7 cellular contexts compared by ENCODE assay signal in the genomic region with DNA sequence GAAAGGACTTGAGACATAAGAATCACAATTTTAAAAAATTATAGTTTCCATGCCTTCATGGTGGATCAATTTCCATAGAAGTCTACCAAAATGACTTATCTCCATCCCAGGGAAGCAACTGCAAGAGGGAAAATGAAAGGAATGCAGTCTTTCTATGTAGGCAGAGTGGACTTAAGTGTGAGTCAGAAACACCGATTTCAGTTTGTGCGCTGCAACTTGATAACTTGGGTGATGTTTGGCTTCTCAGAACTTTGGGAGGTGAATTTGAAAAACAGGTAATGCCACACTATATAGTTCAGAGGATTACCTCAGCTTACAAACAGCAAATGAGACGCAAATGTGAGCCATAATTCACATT. TPM values are rescaled to one million over a fixed set of nuclear protein-coding genes. Genes with fewer than 3 reads are reported as not detected.
A peak's percentile ranks its signal among the peaks of the same experiment; 100 is the strongest.
DNase-seq lines count a peak whose midpoint lies in the region; ATAC-seq and TF ChIP-seq lines count a peak whose summit lies in the region.

No MANE protein-coding gene starts in this region.

- no peaks in the 10 kb centered on the region for H3K36me3 ChIP-seq in iPS-15b (ENCODE audit: control insufficient read depth, insufficient read depth, low read length)
- no peaks in the 10 kb centered on the region for H3K36me3 ChIP-seq in stomach smooth muscle (ENCODE audit: control insufficient read depth in 2 of 2, insufficient read depth in 2 of 2, low read length in 2 of 2)

- H3K9me3 ChIP-seq in iPS-15b (ENCODE audit: control insufficient read depth, insufficient read depth, low read length) (no peaks in the 10 kb centered on the region), stomach smooth muscle (ENCODE audit: control insufficient read depth in 2 of 2, low read length in 2 of 2) (no peaks in the 10 kb centered on the region)

- no peaks in the 10 kb centered on the region for H3K9me3 Mint-ChIP-seq in HFFc6
- no peaks in the 10 kb centered on the region for H3K9me3 Mint-ChIP-seq in activated T-helper 1 cell treated with anti-CD3 and anti-CD28 coated beads, Interleukin-12 subunit alpha, Interleukin-12 subunit beta, Interleukin-2, Interleukin-4 antibody, amounts not matched to agents 30 ng/mL and 10 ng/mL and 1 ng/mL, durations not matched to agents 14 hours and 24 hours and 36 hours

- ATAC-seq in HG02759 (IDR thresholded peaks at IDR 0.05; ENCODE audit: unreplicated experiment) (no peak), HG02623 (IDR thresholded peaks at IDR 0.05; ENCODE audit: unreplicated experiment) (no peak)

- H3K36me3 Mint-ChIP-seq in HFFc6 (ENCODE audit: low read depth), result no peaks in the 10 kb centered on the region
- peaks cover 16% of the 10 kb centered on the region for H3K36me3 Mint-ChIP-seq in activated T-helper 1 cell treated with anti-CD3 and anti-CD28 coated beads, Interleukin-12 subunit alpha, Interleukin-12 subunit beta, Interleukin-2, Interleukin-4 antibody, amounts not matched to agents 30 ng/mL and 10 ng/mL and 1 ng/mL, durations not matched to agents 14 hours and 24 hours and 36 hours (ENCODE audit: low read depth)

- no peak for TF ChIP-seq CTCF in HFFc6 (IDR thresholded peaks at IDR 0.05)

- H3K4me3 Mint-ChIP-seq in HFFc6, result peak overlapping the region; percentile 90
- peak overlapping the region; percentile 97 for H3K4me3 Mint-ChIP-seq in activated T-helper 1 cell treated with anti-CD3 and anti-CD28 coated beads, Interleukin-12 subunit alpha, Interleukin-12 subunit beta, Interleukin-2, Interleukin-4 antibody, amounts not matched to agents 30 ng/mL and 10 ng/mL and 1 ng/mL, durations not matched to agents 14 hours and 24 hours and 36 hours

- no peak overlapping the region for H3K9ac ChIP-seq in iPS-15b (ENCODE audit: low read depth, low read length)
- H3K9ac ChIP-seq in stomach smooth muscle (ENCODE audit: low read length in 2 of 2), result peak overlapping the region; percentile 67 to 94

- H3K4me3 ChIP-seq in iPS-15b (ENCODE audit: low read depth, low read length) (peak overlapping the region; percentile 95), stomach smooth muscle (ENCODE audit: low read length in 2 of 2) (peak overlapping the region; percentile 55 to 84)

- peaks cover 10% of the 10 kb centered on the region for H3K4me1 ChIP-seq in iPS-15b (ENCODE audit: control insufficient read depth, insufficient read depth, low read length)
- peaks cover 6% of the 10 kb centered on the region for H3K4me1 ChIP-seq in stomach smooth muscle (ENCODE audit: control insufficient read depth, insufficient read depth, low read length)

- intact Hi-C loops in activated T-helper 1 cell treated with anti-CD3 and anti-CD28 coated beads, Interleukin-12 subunit alpha, Interleukin-12 subunit beta, Interleukin-2, Interleukin-4 antibody, amounts not matched to agents 30 ng/mL and 10 ng/mL and 1 ng/mL, durations not matched to agents 14 hours and 24 hours and 36 hours (cut with micrococcal nuclease), result loop anchor here (1.0 to 10.0 kb wide), 2 partner anchors 72 to 736 kb away; partner anchors contain the start of gene SNX2

- H3K27me3 ChIP-seq in iPS-15b (ENCODE audit: control insufficient read depth, insufficient read depth, low read length) (no peaks in the 10 kb centered on the region), stomach smooth muscle (ENCODE audit: control insufficient read depth in 1 of 2, insufficient read depth in 2 of 2, low read length in 2 of 2) (no peaks in the 10 kb centered on the region)

- peaks cover 8% of the 10 kb centered on the region for H3K27me3 Mint-ChIP-seq in HFFc6 (ENCODE audit: insufficient read depth)
- H3K27me3 Mint-ChIP-seq in activated T-helper 1 cell treated with anti-CD3 and anti-CD28 coated beads, Interleukin-12 subunit alpha, Interleukin-12 subunit beta, Interleukin-2, Interleukin-4 antibody, amounts not matched to agents 30 ng/mL and 10 ng/mL and 1 ng/mL, durations not matched to agents 14 hours and 24 hours and 36 hours (ENCODE audit: insufficient read depth), result peaks cover 5% of the 10 kb centered on the region

- DNase-seq in HFFc6, result peak; percentile 1
- no peak for DNase-seq in activated T-helper 1 cell treated with anti-CD3 and anti-CD28 coated beads, Interleukin-12 subunit alpha, Interleukin-12 subunit beta, Interleukin-2, Interleukin-4 antibody, amounts not matched to agents 30 ng/mL and 10 ng/mL and 1 ng/mL, durations not matched to agents 14 hours and 24 hours and 36 hours (ENCODE audit: low spot score)
- DNase-seq in activated gamma-delta T cell (lab: John Stamatoyannopoulos, UW), result no peak

- peak overlapping the region; percentile 85 for H3K27ac ChIP-seq in stomach smooth muscle (ENCODE audit: low read length)

- H3K27ac Mint-ChIP-seq in HFFc6, result peak overlapping the region; percentile 95
- H3K27ac Mint-ChIP-seq in activated T-helper 1 cell treated with anti-CD3 and anti-CD28 coated beads, Interleukin-12 subunit alpha, Interleukin-12 subunit beta, Interleukin-2, Interleukin-4 antibody, amounts not matched to agents 30 ng/mL and 10 ng/mL and 1 ng/mL, durations not matched to agents 14 hours and 24 hours and 36 hours, result peak overlapping the region; percentile 99

- peaks cover 48% of the 10 kb centered on the region for H3K4me1 Mint-ChIP-seq in HFFc6 (ENCODE audit: low read depth)
- peaks cover 50% of the 10 kb centered on the region for H3K4me1 Mint-ChIP-seq in activated T-helper 1 cell treated with anti-CD3 and anti-CD28 coated beads, Interleukin-12 subunit alpha, Interleukin-12 subunit beta, Interleukin-2, Interleukin-4 antibody, amounts not matched to agents 30 ng/mL and 10 ng/mL and 1 ng/mL, durations not matched to agents 14 hours and 24 hours and 36 hours (ENCODE audit: low read depth)

RNA-seq across cellular contexts. Expression of gene CSNK1G3, which starts 0.7 kb away (rescaled TPM):
- total RNA-seq in HFFc6 (2021; fragmentation: NEBNext Ultra II Directional; extraction: Animal tissue kit (Norgen Biotek cat#: 25700)), result 10 to 100 TPM; 28.9 to 40.0 (median 33.3) TPM
- 39.6 and 45.8 TPM in 2 replicates for total RNA-seq in activated T-helper 1 cell treated with anti-CD3 and anti-CD28 coated beads, Interleukin-12 subunit alpha, Interleukin-12 subunit beta, Interleukin-2, Interleukin-4 antibody, amounts not matched to agents 30 ng/mL and 10 ng/mL and 1 ng/mL, durations not matched to agents 14 hours and 24 hours and 36 hours
